Comparison of ENCODE assay signal across 11 cellular contexts in the genomic region with DNA sequence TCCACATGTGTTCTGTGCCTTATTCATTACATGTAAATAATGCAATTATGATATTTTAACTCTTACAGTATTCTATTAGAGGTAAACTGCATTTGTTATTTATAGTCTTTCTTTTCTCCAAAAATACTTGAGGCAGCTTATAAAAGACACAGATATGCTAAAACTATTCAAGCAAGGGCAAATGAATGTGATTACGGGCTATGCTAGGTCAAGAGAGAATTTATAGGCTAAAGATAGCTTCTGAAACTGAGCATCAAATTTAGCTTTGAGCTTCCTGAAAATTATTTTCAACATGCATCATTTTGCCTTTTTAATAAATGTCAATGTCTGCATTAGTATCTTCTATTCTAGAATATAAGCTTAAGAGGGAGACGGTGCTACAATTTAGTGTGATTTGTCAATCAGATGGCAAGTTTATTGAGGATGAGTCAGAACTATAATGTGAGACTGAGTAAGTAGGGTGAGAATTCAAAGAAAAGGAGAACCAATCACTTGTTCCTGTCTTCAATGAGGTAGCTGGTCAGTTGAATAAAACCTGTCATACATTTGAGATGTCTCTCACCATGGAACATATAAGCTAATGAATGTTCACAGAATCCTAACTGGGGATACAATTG.
DNase-seq lines count a peak whose midpoint lies in the region; ATAC-seq and TF ChIP-seq lines count a peak whose summit lies in the region.
"Had no signal": no experiment of that assay in that cellular context is flagged by ENCODE, and none has a peak within 500 bp of the region (broad histone marks: within the 10 kb centered on the region; RNA-seq: fewer than 3 reads in every experiment).

No MANE protein-coding gene starts in this region.

- BruUV-seq in MCF 10A (replicated peaks; lab: Mats Ljungman, UMichigan): no TSS peak

- POLR2A ChIA-PET in MCF 10A (lab: Yijun Ruan, JAX): interaction anchor here (0.5 to 5.9 kb wide), 22 partner anchors 9 to 1509 kb away, joined by 3 to 43 read pairs (median 4); a partner anchor contains a TSS

- intact Hi-C loops in MCF 10A (cut with micrococcal nuclease) (loop anchor here (2.0 to 10.0 kb wide), 6 partner anchors 62 to 878 kb away; a partner anchor contains a TSS), breast epithelium (cut with DNase I; ENCODE audit: low total_unique reads) (no loop called here)

- H3K4me1 ChIP-seq in breast epithelium: no peaks in the 10 kb centered on the region
- H3K4me1 ChIP-seq: Peyer's patch had no signal

- TF ChIP-seq CTCF in MCF 10A (IDR thresholded peaks at IDR 0.05; ENCODE audit: unreplicated experiment) (no peak), breast epithelium (IDR thresholded peaks at IDR 0.05) (no peak), brain microvascular endothelial cell (IDR thresholded peaks at IDR 0.05; ENCODE audit: low read depth, low read length, missing control alignments) (no peak)

- H3K4me3 ChIP-seq in breast epithelium (no peak overlapping the region), brain microvascular endothelial cell (ENCODE audit: low read depth, low read length) (no peak overlapping the region)
- H3K4me3 ChIP-seq: Peyer's patch, upper lobe of left lung had no signal

- no peak for TF ChIP-seq POLR2A in breast epithelium (IDR thresholded peaks at IDR 0.05)

- ATAC-seq in stimulated activated memory B cell treated with anti-CD40 and anti-IgM and Interleukin-4, amounts not matched to agents 10 μg/mL and 1 μg/mL and 100 μg/mL, for 72 hours: peak; percentile 39
- no peak for ATAC-seq in HG02840 (IDR thresholded peaks at IDR 0.05; ENCODE audit: low FRiP score, unreplicated experiment)
- no peak for ATAC-seq in GM21786 (IDR thresholded peaks at IDR 0.05; ENCODE audit: unreplicated experiment)

- H3K9me3 Mint-ChIP-seq in MCF 10A (ENCODE audit: unreplicated experiment): no peaks in the 10 kb centered on the region
- H3K9me3 Mint-ChIP-seq in stimulated activated memory B cell treated with anti-CD40 and anti-IgM and Interleukin-4, amounts not matched to agents 10 μg/mL and 1 μg/mL and 100 μg/mL, for 72 hours: no peaks in the 10 kb centered on the region

- in situ Hi-C loops in brain microvascular endothelial cell (cut with HindIII; ENCODE audit: low pct_ligation_motif_present, low sequenced_read_pairs): no loop called here

- no peaks in the 10 kb centered on the region for H3K36me3 ChIP-seq in breast epithelium
- H3K36me3 ChIP-seq in brain microvascular endothelial cell (replicated peaks): no peaks in the 10 kb centered on the region
- H3K36me3 ChIP-seq: Peyer's patch, upper lobe of left lung had no signal

- H3K27ac Mint-ChIP-seq in MCF 10A (ENCODE audit: low read depth, unreplicated experiment): peak overlapping the region; percentile 21
- H3K27ac Mint-ChIP-seq in stimulated activated memory B cell treated with anti-CD40 and anti-IgM and Interleukin-4, amounts not matched to agents 10 μg/mL and 1 μg/mL and 100 μg/mL, for 72 hours: no peak overlapping the region

- H3K27me3 Mint-ChIP-seq in MCF 10A (ENCODE audit: insufficient read depth, unreplicated experiment): no peaks in the 10 kb centered on the region
- no peaks in the 10 kb centered on the region for H3K27me3 Mint-ChIP-seq in stimulated activated memory B cell treated with anti-CD40 and anti-IgM and Interleukin-4, amounts not matched to agents 10 μg/mL and 1 μg/mL and 100 μg/mL, for 72 hours

- CTCF ChIA-PET in MCF 10A (lab: Yijun Ruan, JAX): interaction anchor here (0.5 to 1.3 kb wide), 7 partner anchors 8 to 670 kb away, joined by 3 to 7 read pairs (median 4); a partner anchor contains a TSS

- DNase-seq in MCF 10A (ENCODE audit: unreplicated experiment): peak; percentile 67
- DNase-seq in breast epithelium (ENCODE audit: low spot score in 2 of 2): no peak
- peak; percentile 68 for DNase-seq in NCI-H226
- DNase-seq in brain microvascular endothelial cell: no peak
- no peak for DNase-seq in cortex of kidney (lab: John Stamatoyannopoulos, UW)
- DNase-seq: NCI-H1417 treated with DMSO at 0.1 percent for 48 hours, Peyer's patch, upper lobe of left lung had no signal

- H3K27me3 ChIP-seq in breast epithelium: no peaks in the 10 kb centered on the region
- no peaks in the 10 kb centered on the region for H3K27me3 ChIP-seq in brain microvascular endothelial cell (replicated peaks)
- H3K27me3 ChIP-seq: Peyer's patch, upper lobe of left lung had no signal

- H3K9me3 ChIP-seq in breast epithelium: no peaks in the 10 kb centered on the region
- H3K9me3 ChIP-seq: Peyer's patch, upper lobe of left lung had no signal

- peaks cover 43% of the 10 kb centered on the region for H3K4me1 Mint-ChIP-seq in MCF 10A (ENCODE audit: insufficient read depth, unreplicated experiment)
- no peaks in the 10 kb centered on the region for H3K4me1 Mint-ChIP-seq in stimulated activated memory B cell treated with anti-CD40 and anti-IgM and Interleukin-4, amounts not matched to agents 10 μg/mL and 1 μg/mL and 100 μg/mL, for 72 hours

- H3K27ac ChIP-seq in breast epithelium (no peak overlapping the region), brain microvascular endothelial cell (peak overlapping the region; percentile 43)
- H3K27ac ChIP-seq: upper lobe of left lung had no signal

- H3K36me3 Mint-ChIP-seq in MCF 10A (ENCODE audit: insufficient read depth, unreplicated experiment): no peaks in the 10 kb centered on the region
- H3K36me3 Mint-ChIP-seq in stimulated activated memory B cell treated with anti-CD40 and anti-IgM and Interleukin-4, amounts not matched to agents 10 μg/mL and 1 μg/mL and 100 μg/mL, for 72 hours: no peaks in the 10 kb centered on the region

- no peak overlapping the region for H3K4me3 Mint-ChIP-seq in MCF 10A (ENCODE audit: unreplicated experiment)
- H3K4me3 Mint-ChIP-seq in stimulated activated memory B cell treated with anti-CD40 and anti-IgM and Interleukin-4, amounts not matched to agents 10 μg/mL and 1 μg/mL and 100 μg/mL, for 72 hours: no peak overlapping the region

Comparison
In these comparisons a context has a peak if more than half of its experiments do, and no peak if none do; other contexts are left out.
1. DNase-seq: peak in MCF 10A (single experiment) and NCI-H226 (single experiment); none in breast epithelium (0 of 2), brain microvascular endothelial cell (single experiment) and cortex of kidney (single experiment).